16 cellular contexts compared by ENCODE assay signal in genomic region chr3:129575987-129576364, GRCh38. TPM values are rescaled to one million over a fixed set of nuclear protein-coding genes. Genes with fewer than 3 reads are reported as not detected.
DNase-seq lines count a peak whose midpoint lies in the region; ATAC-seq and TF ChIP-seq lines count a peak whose summit lies in the region.
"Had no signal": no experiment of that assay in that cellular context is flagged by ENCODE, and none has a peak within 500 bp of the region (broad histone marks: within the 10 kb centered on the region; RNA-seq: fewer than 3 reads in every experiment).

No MANE protein-coding gene starts in this region.

- H3K4me1 Mint-ChIP-seq in CD14-positive monocyte = peaks cover 41% of the 10 kb centered on the region
- peaks cover 61% of the 10 kb centered on the region for H3K4me1 Mint-ChIP-seq in activated B cell treated with CpG ODN at 0.5 μM for 24 hours
- H3K4me1 Mint-ChIP-seq in memory B cell = peaks cover 48% of the 10 kb centered on the region

- no peak overlapping the region for H3K4me3 Mint-ChIP-seq in CD14-positive monocyte
- H3K4me3 Mint-ChIP-seq in activated B cell treated with CpG ODN at 0.5 μM for 24 hours = no peak overlapping the region
- H3K4me3 Mint-ChIP-seq in memory B cell = no peak overlapping the region

- no peaks in the 10 kb centered on the region for H3K9me2 ChIP-seq in DOHH2 (replicated peaks; ENCODE audit: control insufficient read depth, low read length)

- peaks cover 54% of the 10 kb centered on the region for H3K4me1 ChIP-seq in DOHH2 (ENCODE audit: control insufficient read depth, low read length)
- H3K4me1 ChIP-seq: Caco-2 had no signal

- no peaks in the 10 kb centered on the region for H3K9me3 Mint-ChIP-seq in CD14-positive monocyte
- no peaks in the 10 kb centered on the region for H3K9me3 Mint-ChIP-seq in activated B cell treated with CpG ODN at 0.5 μM for 24 hours
- H3K9me3 Mint-ChIP-seq in memory B cell = no peaks in the 10 kb centered on the region
- H3K9me3 Mint-ChIP-seq: stimulated activated naive CD8-positive, alpha-beta T cell treated with anti-CD3 and anti-CD28 coated beads, Interleukin-15, Interleukin-2, amounts not matched to agents 100 ng/mL and 50 ng/mL, for 24 hours had no signal

- no peaks in the 10 kb centered on the region for H3K27me3 ChIP-seq in DOHH2 (ENCODE audit: control insufficient read depth, low read length)

- DNase-seq in CD14-positive monocyte (ENCODE audit: low spot score) (no peak), activated B cell treated with CpG ODN at 0.5 μM for 24 hours (no peak), memory B cell (ENCODE audit: low spot score in 2 of 2) (no peak), nucleus accumbens (lab: John Stamatoyannopoulos, UW) (no peak)
- DNase-seq in stimulated activated naive CD4-positive, alpha-beta T cell (lab: John Stamatoyannopoulos, UW) = no peak
- DNase-seq: activated effector memory CD4-positive, alpha-beta T cell treated with Interleukin-2 at 50 U/mL for 16 hours; Caco-2; foreskin fibroblast had no signal

- ATAC-seq in activated B cell treated with CpG ODN at 0.5 μM for 24 hours (ENCODE audit: low read depth) = no peak
- no peak for ATAC-seq in memory B cell (ENCODE audit: low read depth)
- ATAC-seq in GM18498 (IDR thresholded peaks at IDR 0.05; ENCODE audit: unreplicated experiment) = no peak
- ATAC-seq in GM18870 (IDR thresholded peaks at IDR 0.05; ENCODE audit: unreplicated experiment) = no peak
- ATAC-seq: HCT116, K562 had no signal

- no peaks in the 10 kb centered on the region for H3K79me2 ChIP-seq in DOHH2 (ENCODE audit: control insufficient read depth, low read length)

- peaks cover 45 to 64% of the 10 kb centered on the region in 2 donors for H3K36me3 Mint-ChIP-seq in CD14-positive monocyte
- no peaks in the 10 kb centered on the region for H3K36me3 Mint-ChIP-seq in activated B cell treated with CpG ODN at 0.5 μM for 24 hours (ENCODE audit: low read depth)
- H3K36me3 Mint-ChIP-seq in memory B cell = no peaks in the 10 kb centered on the region

- H3K27ac Mint-ChIP-seq in CD14-positive monocyte (peak overlapping the region in 4 of 7 donors; percentile 54 to 87 (median 78)), activated B cell treated with CpG ODN at 0.5 μM for 24 hours (peak overlapping the region; percentile 86), memory B cell (peak overlapping the region; percentile 80)

- TF ChIP-seq CTCF in CD14-positive monocyte (IDR thresholded peaks at IDR 0.05) = no peak
- TF ChIP-seq CTCF in DOHH2 (IDR thresholded peaks at IDR 0.05; ENCODE audit: low read depth, low read length, poor library complexity, severe bottlenecking) = no peak
- no peak for TF ChIP-seq CTCF in activated B cell treated with CpG ODN at 0.5 μM for 24 hours (IDR thresholded peaks at IDR 0.05)

- H3K4me2 ChIP-seq in DOHH2 (ENCODE audit: low read length) = peak overlapping the region; percentile 82

- H3K27ac ChIP-seq in DOHH2 (ENCODE audit: low read depth, low read length) = peak overlapping the region; percentile 85

- CTCF ChIA-PET in activated B cell treated with CpG ODN at 0.5 μM for 24 hours (lab: Charles Lee) = interaction anchor here (1.9 to 2.0 kb wide), 2 partner anchors 50 to 86 kb away, joined by 5 to 11 read pairs; no protein-coding TSS in a partner anchor

- no peaks in the 10 kb centered on the region for H3K36me3 ChIP-seq in DOHH2 (ENCODE audit: control insufficient read depth, low read length)

- H3K27me3 Mint-ChIP-seq in CD14-positive monocyte (ENCODE audit: low read depth in 3 of 3) (peaks cover 0 to 3% (median 0%) of the 10 kb centered on the region in 3 donors), activated B cell treated with CpG ODN at 0.5 μM for 24 hours (no peaks in the 10 kb centered on the region), memory B cell (no peaks in the 10 kb centered on the region)
- H3K27me3 Mint-ChIP-seq: stimulated activated naive CD8-positive, alpha-beta T cell treated with anti-CD3 and anti-CD28 coated beads, Interleukin-15, Interleukin-2, amounts not matched to agents 100 ng/mL and 50 ng/mL, for 24 hours had no signal

- H4K20me1 ChIP-seq in DOHH2 (ENCODE audit: control insufficient read depth, insufficient read depth, low read depth, low read length) = no peaks in the 10 kb centered on the region

- no peaks in the 10 kb centered on the region for H3K9me3 ChIP-seq in DOHH2 (ENCODE audit: control insufficient read depth, insufficient read depth, low read length)
- H3K9me3 ChIP-seq: Caco-2 had no signal

- POLR2A ChIA-PET in activated B cell treated with CpG ODN at 0.5 μM for 24 hours (lab: Charles Lee) = interaction anchor here (1.5 kb wide), 1 partner anchor 136 kb away, joined by 10 read pairs; the partner anchor contains the start of genes IFT122 and MBD4

- 0 out of 2 replicates have a peak, but pooled peaks cover 3% of the 10 kb centered on the region for H3F3A ChIP-seq in DOHH2 (ENCODE audit: control insufficient read depth, insufficient read depth)

- peak overlapping the region; percentile 68 for H3K4me3 ChIP-seq in DOHH2 (ENCODE audit: low read length)
- H3K4me3 ChIP-seq: K562 had no signal

- intact Hi-C loops in CD14-positive monocyte (cut with micrococcal nuclease) = loop anchor here (5.0 kb wide), 1 partner anchor 41 kb away; no protein-coding TSS in a partner anchor
- intact Hi-C loops in activated B cell treated with CpG ODN at 0.5 μM for 24 hours (cut with micrococcal nuclease) = loop anchor here (5.0 kb wide), 2 partner anchors 139 to 299 kb away; partner anchors contain the start of genes HMCES and MBD4

RNA-seq across cellular contexts. Expression of gene PLXND1, which starts 30.5 kb away (rescaled TPM):
- 1 to 10 TPM; 7.1 to 9.9 TPM for polyA plus RNA-seq in CD14-positive monocyte
- 3.1 and 3.7 TPM in 2 replicates for total RNA-seq in activated B cell treated with CpG ODN at 0.5 μM for 24 hours

RNA-seq across cellular contexts. Expression of gene H1-8, which starts 33.0 kb away (rescaled TPM):
- not detected for polyA plus RNA-seq in CD14-positive monocyte
- not detected in 2 replicates for total RNA-seq in activated B cell treated with CpG ODN at 0.5 μM for 24 hours
- total RNA-seq: Caco-2, K562, left lobe of liver, osteoblast had no signal
- polyA plus RNA-seq: K562 had no signal

RNA-seq across cellular contexts. Expression of gene RHO, which starts 47.5 kb away (rescaled TPM):
- not detected for polyA plus RNA-seq in CD14-positive monocyte
- not detected in 2 replicates for total RNA-seq in activated B cell treated with CpG ODN at 0.5 μM for 24 hours
- total RNA-seq: Caco-2, K562, left lobe of liver, osteoblast had no signal
- polyA plus RNA-seq: K562 had no signal
